In genomic region chr1:98119793-98120192, GRCh38 we compare ENCODE assay signal across 12 cellular contexts.
DNase-seq lines count a peak whose midpoint lies in the region; ATAC-seq, FAIRE-seq and TF ChIP-seq lines count a peak whose summit lies in the region.
"Had no signal": no experiment of that assay in that cellular context is flagged by ENCODE, and none has a peak within 500 bp of the region (broad histone marks: within the 10 kb centered on the region; RNA-seq: fewer than 3 reads in every experiment).

No MANE protein-coding gene starts in this region.

- intact Hi-C loops in pancreas (cut with DNase I), result no loop called here

- no peak overlapping the region for H3K4me3 Mint-ChIP-seq in astrocyte (ENCODE audit: unreplicated experiment)
- H3K4me3 Mint-ChIP-seq in activated CD8-positive, alpha-beta T cell treated with anti-CD3 and anti-CD28 coated beads, Interleukin-2, amount 10 ng/mL, durations not matched to agents 7 days and 5 days, result no peak overlapping the region
- H3K4me3 Mint-ChIP-seq: immature natural killer cell had no signal

- H3K36me3 ChIP-seq in astrocyte (ENCODE audit: insufficient read depth, low read length) (no peaks in the 10 kb centered on the region), pancreas (no peaks in the 10 kb centered on the region)

- CTCF ChIA-PET in activated CD8-positive, alpha-beta T cell treated with anti-CD3 and anti-CD28 coated beads, Interleukin-2, amount 10 ng/mL, durations not matched to agents 7 days and 5 days (lab: Charles Lee), result no interaction called here

- H2AFZ ChIP-seq in astrocyte (ENCODE audit: low read depth, low read length), result no peak overlapping the region

- ATAC-seq in pancreas, result peak in 2 of 4 donors; percentile 54 to 69
- ATAC-seq in activated CD8-positive, alpha-beta T cell treated with anti-CD3 and anti-CD28 coated beads, Interleukin-2, amount 10 ng/mL, durations not matched to agents 7 days and 5 days, result no peak
- ATAC-seq: right cardiac atrium had no signal

- H3K27ac ChIP-seq in astrocyte (ENCODE audit: low read depth, low read length), result no peak overlapping the region
- no peak overlapping the region for H3K27ac ChIP-seq in pancreas

- H3K27me3 ChIP-seq in astrocyte (ENCODE audit: insufficient read depth, low read length) (no peaks in the 10 kb centered on the region), pancreas (no peaks in the 10 kb centered on the region)

- H3K9ac ChIP-seq in astrocyte (ENCODE audit: low read length), result no peak overlapping the region

- H3K4me2 ChIP-seq in astrocyte (ENCODE audit: low read length), result no peak overlapping the region

- H3K4me1 Mint-ChIP-seq in astrocyte (ENCODE audit: low read depth, unreplicated experiment), result no peaks in the 10 kb centered on the region
- H3K4me1 Mint-ChIP-seq in activated CD8-positive, alpha-beta T cell treated with anti-CD3 and anti-CD28 coated beads, Interleukin-2, amount 10 ng/mL, durations not matched to agents 7 days and 5 days (ENCODE audit: low read depth), result no peaks in the 10 kb centered on the region
- H3K4me1 Mint-ChIP-seq: immature natural killer cell had no signal

- POLR2A ChIA-PET in activated CD8-positive, alpha-beta T cell treated with anti-CD3 and anti-CD28 coated beads, Interleukin-2, amount 10 ng/mL, durations not matched to agents 7 days and 5 days (lab: Charles Lee), result no interaction called here

- H3K4me1 ChIP-seq in astrocyte (ENCODE audit: insufficient read depth, low read length) (no peaks in the 10 kb centered on the region), pancreas (no peaks in the 10 kb centered on the region)

- no peaks in the 10 kb centered on the region for H3K27me3 Mint-ChIP-seq in astrocyte (ENCODE audit: low read depth, unreplicated experiment)
- H3K27me3 Mint-ChIP-seq in activated CD8-positive, alpha-beta T cell treated with anti-CD3 and anti-CD28 coated beads, Interleukin-2, amount 10 ng/mL, durations not matched to agents 7 days and 5 days (ENCODE audit: low read depth), result no peaks in the 10 kb centered on the region

- H3K27ac Mint-ChIP-seq in astrocyte (ENCODE audit: unreplicated experiment), result no peak overlapping the region
- H3K27ac Mint-ChIP-seq in activated CD8-positive, alpha-beta T cell treated with anti-CD3 and anti-CD28 coated beads, Interleukin-2, amount 10 ng/mL, durations not matched to agents 7 days and 5 days, result no peak overlapping the region
- H3K27ac Mint-ChIP-seq: immature natural killer cell had no signal

- no peaks in the 10 kb centered on the region for H4K20me1 ChIP-seq in astrocyte (ENCODE audit: insufficient read depth, low read length)

- WGBS in pancreas, 2 donors, result 5 to 6% methylated on average over 1 of the region's 1 CpG

- DNase-seq in NCI-H82 (lab: John Stamatoyannopoulos, UW) (peak; percentile 48), NCI-H82 treated with DMSO at 0.1 percent for 48 hours (lab: John Stamatoyannopoulos, UW; ENCODE audit: unreplicated experiment) (no peak), NCI-H1105 treated with DMSO at 0.1 percent for 48 hours (lab: John Stamatoyannopoulos, UW) (peak; percentile 88), astrocyte (ENCODE audit: low read depth) (peak; percentile 8), pancreas (peak in 4 of 6 donors; percentile 9 to 24 (median 13)), medulla oblongata (ENCODE audit: extremely low spot score) (no peak)
- no peak for DNase-seq in activated T-cell treated with anti-CD3 and anti-CD28 coated beads, Interleukin-2, amount 50 U/mL, for 1 hour
- no peak for DNase-seq in activated CD8-positive, alpha-beta T cell treated with anti-CD3 and anti-CD28 coated beads, Interleukin-2, amount 10 ng/mL, durations not matched to agents 7 days and 5 days
- DNase-seq: effector CD4-positive, alpha-beta T cell; right cardiac atrium; stimulated activated CD8-positive, alpha-beta memory T cell treated with anti-CD3 and anti-CD28 coated beads, Interleukin-4, amount 100 ng/mL, for 48 hours had no signal

- H3K4me3 ChIP-seq in astrocyte (ENCODE audit: insufficient read depth, low read depth, low read length) (no peak overlapping the region), pancreas (no peak overlapping the region)

- no peaks in the 10 kb centered on the region for H3K36me3 Mint-ChIP-seq in astrocyte (ENCODE audit: low read depth, unreplicated experiment)
- no peaks in the 10 kb centered on the region for H3K36me3 Mint-ChIP-seq in activated CD8-positive, alpha-beta T cell treated with anti-CD3 and anti-CD28 coated beads, Interleukin-2, amount 10 ng/mL, durations not matched to agents 7 days and 5 days (ENCODE audit: low read depth)
- H3K36me3 Mint-ChIP-seq: immature natural killer cell had no signal

- FAIRE-seq in astrocyte (lab: Jason Lieb, UNC) (no peak), pancreas (lab: Jason Lieb, UNC) (no peak)

- H3K9me3 Mint-ChIP-seq in astrocyte (ENCODE audit: unreplicated experiment), result no peaks in the 10 kb centered on the region
- no peaks in the 10 kb centered on the region for H3K9me3 Mint-ChIP-seq in activated CD8-positive, alpha-beta T cell treated with anti-CD3 and anti-CD28 coated beads, Interleukin-2, amount 10 ng/mL, durations not matched to agents 7 days and 5 days (ENCODE audit: insufficient read depth)

- no peak for TF ChIP-seq CTCF in astrocyte (IDR thresholded peaks at IDR 0.05; ENCODE audit: insufficient read depth, low read depth, low read length)
- TF ChIP-seq CTCF in pancreas (IDR thresholded peaks at IDR 0.05), result no peak

- H3K9me3 ChIP-seq in astrocyte (ENCODE audit: insufficient read depth, low read depth, low read length), result no peaks in the 10 kb centered on the region
- no peaks in the 10 kb centered on the region for H3K9me3 ChIP-seq in pancreas

- H3K79me2 ChIP-seq in astrocyte (ENCODE audit: insufficient read depth, low read length), result no peaks in the 10 kb centered on the region

Comparison
In these comparisons a context has a peak if more than half of its experiments do, and no peak if none do; other contexts are left out.
1. DNase-seq: peak in NCI-H82 (single experiment), NCI-H1105 treated with DMSO at 0.1 percent for 48 hours (single experiment), astrocyte (single experiment) and pancreas (4 of 6); none in NCI-H82 treated with DMSO at 0.1 percent for 48 hours (single experiment), activated T-cell treated with anti-CD3 and anti-CD28 coated beads, Interleukin-2, amount 50 U/mL, for 1 hour (single experiment), medulla oblongata (single experiment) and activated CD8-positive, alpha-beta T cell treated with anti-CD3 and anti-CD28 coated beads, Interleukin-2, amount 10 ng/mL, durations not matched to agents 7 days and 5 days (single experiment).